Comparison of ENCODE assay signal across 1 cellular context in genomic region chr10:133292919-133293809, GRCh38.
TF ChIP-seq lines count a peak whose summit lies in the region.

No MANE protein-coding gene starts in this region.

TF ChIP-seq in SK-N-SH treated with all-trans-retinoic acid at 6 μM for 48 hours, 23 proteins besides CTCF, POLR2A, EP300 and RAD21 (continued from another document):
- TF ChIP-seq POU6F1 (CRISPR knock-in tag; IDR thresholded peaks at IDR 0.05; ENCODE audit: borderline replicate concordance, low read depth) = no peak
- TF ChIP-seq PATZ1 (CRISPR knock-in tag; IDR thresholded peaks at IDR 0.05; ENCODE audit: borderline replicate concordance) = no peak
- TF ChIP-seq OSR1 (CRISPR knock-in tag; IDR thresholded peaks at IDR 0.05) = no peak
- no peak for TF ChIP-seq RARB (CRISPR knock-in tag; IDR thresholded peaks at IDR 0.05)
- no peak for TF ChIP-seq ZC3H10 (CRISPR knock-in tag; IDR thresholded peaks at IDR 0.05)
- TF ChIP-seq TOX (CRISPR knock-in tag; IDR thresholded peaks at IDR 0.05; ENCODE audit: borderline replicate concordance) = no peak
- TF ChIP-seq ARNTL (CRISPR knock-in tag; IDR thresholded peaks at IDR 0.05; ENCODE audit: borderline replicate concordance, low read depth) = no peak
- no peak for TF ChIP-seq ZNF70 (CRISPR knock-in tag; IDR thresholded peaks at IDR 0.05)
